ENCODE assay signal across 16 cellular contexts in genomic region chr18:47881042-47881441, GRCh38.
"Had no signal": no experiment of that assay in that cellular context is flagged by ENCODE, and none has a peak within 500 bp of the region (broad histone marks: within the 10 kb centered on the region; RNA-seq: fewer than 3 reads in every experiment).

No MANE protein-coding gene starts in this region.

- H3K4me3 ChIP-seq: body of pancreas, colonic mucosa, esophagus squamous epithelium, neural progenitor cell, pancreas, thoracic aorta, uterus had no signal

- H3K4me1 Mint-ChIP-seq: neural progenitor cell had no signal

- H3K27me3 Mint-ChIP-seq: activated B cell treated with CpG ODN at 0.5 μM for 24 hours had no signal

- ATAC-seq: body of pancreas, left ventricle myocardium superior had no signal

- H3K9me3 Mint-ChIP-seq: activated naive CD4-positive, alpha-beta T cell treated with anti-CD3 and anti-CD28 coated beads for 36 hours; neural progenitor cell had no signal

- DNase-seq: activated B cell treated with CpG ODN at 0.5 μM for 24 hours; activated CD4-positive, alpha-beta T cell treated with anti-CD3 and anti-CD28 coated beads for 48 hours; activated CD8-positive, alpha-beta memory T cell treated with anti-CD3 and anti-CD28 coated beads for 24 hours; activated naive CD4-positive, alpha-beta T cell treated with anti-CD3 and anti-CD28 coated beads for 36 hours; amniotic stem cell; body of pancreas; central memory CD4-positive, alpha-beta T cell; colonic mucosa; esophagus squamous epithelium; left ventricle myocardium superior; pancreas; stimulated activated CD4-positive, alpha-beta T cell treated with anti-CD3 and anti-CD28 coated beads, Interleukin-1b, Interleukin-23, amount 100 ng/mL, for 48 hours; uterus had no signal

- H3K4me1 ChIP-seq: body of pancreas, colonic mucosa, esophagus squamous epithelium, neural progenitor cell, pancreas, uterus had no signal

- H3K36me3 ChIP-seq: colonic mucosa, pancreas, thoracic aorta, uterus had no signal

- H3K27ac Mint-ChIP-seq: activated B cell treated with CpG ODN at 0.5 μM for 24 hours; activated naive CD4-positive, alpha-beta T cell treated with anti-CD3 and anti-CD28 coated beads for 36 hours; activated T-helper 2 cell treated with anti-CD3 and anti-CD28 coated beads, Interferon-gamma antibody, Interleukin-2, Interleukin-4, amounts not matched to agents 10 μg/mL and 5 μg/mL and 100 μg/mL, durations not matched to agents 14 hours and 24 hours and 36 hours; neural progenitor cell had no signal

- H3K9me3 ChIP-seq: body of pancreas, colonic mucosa, esophagus squamous epithelium, pancreas, thoracic aorta, uterus had no signal

- H3K27ac ChIP-seq: body of pancreas, colonic mucosa, esophagus squamous epithelium, neural progenitor cell, pancreas, thoracic aorta, uterus had no signal

- H3K27me3 ChIP-seq: body of pancreas, colonic mucosa, esophagus squamous epithelium, neural progenitor cell, pancreas, uterus had no signal

- H3K4me3 Mint-ChIP-seq: activated B cell treated with CpG ODN at 0.5 μM for 24 hours; activated naive CD4-positive, alpha-beta T cell treated with anti-CD3 and anti-CD28 coated beads for 36 hours; neural progenitor cell had no signal

- H3K9ac ChIP-seq: neural progenitor cell had no signal
